In the genomic region with DNA sequence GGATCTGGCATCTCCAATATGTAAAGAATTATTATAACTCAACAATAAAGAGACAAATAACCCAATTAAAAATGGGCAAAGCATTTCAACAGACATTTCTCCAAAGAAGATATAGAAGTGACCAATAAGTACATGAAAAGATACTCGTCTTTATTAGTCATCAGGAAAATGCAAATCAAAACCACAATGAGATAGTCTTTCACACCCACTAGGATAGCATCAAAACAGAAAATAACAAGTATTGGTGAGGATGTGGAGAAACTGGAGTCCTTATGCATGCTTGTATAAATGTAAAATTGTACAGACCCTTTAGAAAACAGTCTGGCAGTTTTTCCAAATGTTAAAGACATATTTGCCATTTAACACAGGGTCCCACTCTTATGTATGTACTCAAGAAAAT, we compare ENCODE assay signal across 27 cellular contexts. TPM values are rescaled to one million over a fixed set of nuclear protein-coding genes. Genes with fewer than 3 reads are reported as not detected.
A peak's percentile ranks its signal among the peaks of the same experiment; 100 is the strongest.
DNase-seq lines count a peak whose midpoint lies in the region; ATAC-seq, FAIRE-seq and TF ChIP-seq lines count a peak whose summit lies in the region.
"Had no signal": no experiment of that assay in that cellular context is flagged by ENCODE, and none has a peak within 500 bp of the region (broad histone marks: within the 10 kb centered on the region; RNA-seq: fewer than 3 reads in every experiment).

No MANE protein-coding gene starts in this region.

- TF ChIP-seq CTCF in CD4-positive, alpha-beta T cell (IDR thresholded peaks at IDR 0.05): no peak

- peaks cover 24% of the 10 kb centered on the region for H3K4me1 Mint-ChIP-seq in activated CD4-positive, alpha-beta T cell treated with anti-CD3 and anti-CD28 coated beads for 36 hours
- H3K4me1 Mint-ChIP-seq in CD4-positive, alpha-beta T cell (ENCODE audit: low read depth): peaks cover 20% of the 10 kb centered on the region

- POLR2A ChIA-PET in activated CD4-positive, alpha-beta T cell treated with anti-CD3 and anti-CD28 coated beads for 36 hours (lab: Charles Lee): no interaction called here
- POLR2A ChIA-PET in CD4-positive, alpha-beta T cell (lab: Charles Lee): no interaction called here

- H3K27me3 ChIP-seq in CD4-positive, alpha-beta T cell (ENCODE audit: control insufficient read depth, insufficient read depth, low read length): no peaks in the 10 kb centered on the region
- H3K27me3 ChIP-seq: tibial artery had no signal

- H3K27ac ChIP-seq in CD4-positive, alpha-beta T cell (ENCODE audit: low read depth, low read length): no peak overlapping the region
- H3K27ac ChIP-seq: 22Rv1; BLaER1 treated with 17β-estradiol and CSF1 and Interleukin-3, amounts not matched to agents 10 nM and 100 nM; psoas muscle; tibial artery had no signal

- H3K27me3 Mint-ChIP-seq in activated CD4-positive, alpha-beta T cell treated with anti-CD3 and anti-CD28 coated beads for 36 hours: peaks cover 4% of the 10 kb centered on the region
- H3K27me3 Mint-ChIP-seq in CD4-positive, alpha-beta T cell: no peaks in the 10 kb centered on the region

- H3K4me3 Mint-ChIP-seq in activated CD4-positive, alpha-beta T cell treated with anti-CD3 and anti-CD28 coated beads for 36 hours: no peak overlapping the region
- H3K4me3 Mint-ChIP-seq in CD4-positive, alpha-beta T cell: no peak overlapping the region
- H3K4me3 Mint-ChIP-seq: activated CD4-positive, alpha-beta memory T cell treated with anti-CD3 and anti-CD28 coated beads, Interleukin-2, amount 10 ng/mL, durations not matched to agents 7 days and 5 days; nephron had no signal

- H3K9me3 ChIP-seq in CD4-positive, alpha-beta T cell (ENCODE audit: control insufficient read depth, low read length): no peaks in the 10 kb centered on the region
- H3K9me3 ChIP-seq: BLaER1 treated with 17β-estradiol and CSF1 and Interleukin-3, amounts not matched to agents 10 nM and 100 nM; psoas muscle; tibial artery had no signal

- H3K36me3 Mint-ChIP-seq in activated CD4-positive, alpha-beta T cell treated with anti-CD3 and anti-CD28 coated beads for 36 hours (ENCODE audit: low read depth): no peaks in the 10 kb centered on the region
- H3K36me3 Mint-ChIP-seq in CD4-positive, alpha-beta T cell (ENCODE audit: low read depth): no peaks in the 10 kb centered on the region

- FAIRE-seq in islet of Langerhans (lab: Jason Lieb, UNC): peak; percentile 53
- FAIRE-seq: GM12892, GM19239, HepG2 had no signal

- intact Hi-C loops in activated CD4-positive, alpha-beta T cell treated with anti-CD3 and anti-CD28 coated beads for 36 hours (cut with DNase I, micrococcal nuclease): no loop called here
- intact Hi-C loops in CD4-positive, alpha-beta T cell (cut with DNase I, micrococcal nuclease): no loop called here

- H3K27ac Mint-ChIP-seq in activated CD4-positive, alpha-beta T cell treated with anti-CD3 and anti-CD28 coated beads for 36 hours: no peak overlapping the region
- H3K27ac Mint-ChIP-seq in CD4-positive, alpha-beta T cell: no peak overlapping the region
- H3K27ac Mint-ChIP-seq: activated CD4-positive, alpha-beta memory T cell treated with anti-CD3 and anti-CD28 coated beads, Interleukin-2, amount 10 ng/mL, durations not matched to agents 7 days and 5 days; nephron had no signal

- CTCF ChIA-PET in activated CD4-positive, alpha-beta T cell treated with anti-CD3 and anti-CD28 coated beads for 36 hours (lab: Charles Lee): no interaction called here
- CTCF ChIA-PET in CD4-positive, alpha-beta T cell (lab: Charles Lee): no interaction called here

- ATAC-seq in activated CD4-positive, alpha-beta T cell treated with anti-CD3 and anti-CD28 coated beads for 36 hours: peak; percentile 31
- peak; percentile 52 for ATAC-seq in GM21381 (IDR thresholded peaks at IDR 0.05; ENCODE audit: unreplicated experiment)
- ATAC-seq in HG03378 (IDR thresholded peaks at IDR 0.05; ENCODE audit: unreplicated experiment): peak; percentile 73
- ATAC-seq in GM21619 (IDR thresholded peaks at IDR 0.05; ENCODE audit: unreplicated experiment): no peak
- no peak for ATAC-seq in CD4-positive, alpha-beta T cell (ENCODE audit: poor library complexity)
- ATAC-seq: HepG2, psoas muscle, Right ventricle myocardium inferior had no signal

- H3K9me3 Mint-ChIP-seq in activated CD4-positive, alpha-beta T cell treated with anti-CD3 and anti-CD28 coated beads for 36 hours (ENCODE audit: low read depth): no peaks in the 10 kb centered on the region
- H3K9me3 Mint-ChIP-seq in CD4-positive, alpha-beta T cell: no peaks in the 10 kb centered on the region
- H3K9me3 Mint-ChIP-seq: activated CD4-positive, alpha-beta memory T cell treated with anti-CD3 and anti-CD28 coated beads, Interleukin-2, amount 10 ng/mL, durations not matched to agents 7 days and 5 days; nephron had no signal

- no peak for DNase-seq in activated CD4-positive, alpha-beta T cell treated with anti-CD3 and anti-CD28 coated beads for 36 hours
- no peak for DNase-seq in activated CD4-positive, alpha-beta T cell treated with anti-CD3 and anti-CD28 coated beads for 1 hour
- no peak for DNase-seq in CD4-positive, alpha-beta T cell
- no peak for DNase-seq in HUDEP-2 (lab: John Stamatoyannopoulos, UW; ENCODE audit: unreplicated experiment in 76 of 76)
- DNase-seq: activated CD4-positive, alpha-beta memory T cell treated with anti-CD3 and anti-CD28 coated beads, Interleukin-2, amount 10 ng/mL, durations not matched to agents 7 days and 5 days; activated effector memory CD4-positive, alpha-beta T cell treated with Interleukin-2 at 50 U/mL for 16 hours; DMS 273 treated with DMSO at 0.1 percent for 48 hours; GF-D8; hippocampal formation; kidney glomerular epithelial cell; mesenchymal stem cell; NCI-H1694; NCI-H226; psoas muscle; stimulated activated CD4-positive, alpha-beta T cell treated with anti-CD3 and anti-CD28 coated beads, Interleukin-12 subunit alpha, Interleukin-12 subunit beta, amount 100 ng/mL, for 4 hours; tibial artery had no signal

RNA-seq across cellular contexts. Expression of gene ITGA1, which starts 39.1 kb away (rescaled TPM):
- total RNA-seq in activated CD4-positive, alpha-beta T cell treated with anti-CD3 and anti-CD28 coated beads for 36 hours: 1 to 10 TPM; 1.9 to 3.9 TPM
- total RNA-seq in CD4-positive, alpha-beta T cell: 1 to 10 TPM in 1 of 2 experiments, under 1 TPM in 1; 0.74 to 1.3 TPM

RNA-seq across cellular contexts. Expression of gene PELO, which starts 39.1 kb away (rescaled TPM):
- total RNA-seq in activated CD4-positive, alpha-beta T cell treated with anti-CD3 and anti-CD28 coated beads for 36 hours: 10 to 100 TPM; 12.8 to 17.3 TPM
- 1 to 10 TPM; 4.3 to 4.5 TPM for total RNA-seq in CD4-positive, alpha-beta T cell

Comparison
In these comparisons a context has a peak if more than half of its experiments do, and no peak if none do; other contexts are left out.
1. ATAC-seq: peak in activated CD4-positive, alpha-beta T cell treated with anti-CD3 and anti-CD28 coated beads for 36 hours (single experiment), GM21381 (single experiment) and HG03378 (single experiment); none in GM21619 (single experiment) and CD4-positive, alpha-beta T cell (single experiment).